ENCODE assay signal across 24 cellular contexts in genomic region chr12:86860804-86861203, GRCh38.
"Had no signal": no experiment of that assay in that cellular context is flagged by ENCODE, and none has a peak within 500 bp of the region (broad histone marks: within the 10 kb centered on the region; RNA-seq: fewer than 3 reads in every experiment).

No MANE protein-coding gene starts in this region.

- H3K27me3 ChIP-seq: dorsolateral prefrontal cortex, foreskin keratinocyte, gastroesophageal sphincter, heart left ventricle, hepatocyte had no signal

- H3K27ac ChIP-seq: coronary artery, dorsolateral prefrontal cortex, epithelial cell of prostate, foreskin keratinocyte, gastroesophageal sphincter, heart left ventricle, hepatocyte, left ventricle myocardium inferior, lower lobe of right lung had no signal

- FAIRE-seq: colon, islet of Langerhans, keratinocyte had no signal

- DNase-seq: dermis blood vessel endothelial cell; dorsolateral prefrontal cortex; effector CD4-positive, alpha-beta T cell; effector memory CD4-positive, alpha-beta T cell; erythroblast; foreskin keratinocyte; heart left ventricle; hypothalamus; immature natural killer cell; left cardiac atrium; left ventricle myocardium inferior; lower lobe of right lung; mesendoderm; midbrain; mucosa of descending colon; naive B cell had no signal

- ATAC-seq: esophagus mucosa, foreskin keratinocyte, gastroesophageal sphincter, heart left ventricle, left cardiac atrium, lower lobe of right lung, mucosa of descending colon had no signal

- H3K4me3 ChIP-seq: coronary artery, dorsolateral prefrontal cortex, gastroesophageal sphincter, heart left ventricle, hepatocyte, left ventricle myocardium inferior, lower lobe of right lung, mucosa of descending colon had no signal

- H3K4me1 ChIP-seq: foreskin keratinocyte, gastroesophageal sphincter, heart left ventricle, left ventricle myocardium inferior, lower lobe of right lung had no signal

- H3K9me3 ChIP-seq: gastroesophageal sphincter, heart left ventricle, left ventricle myocardium inferior, lower lobe of right lung, mucosa of descending colon had no signal

- H3K36me3 ChIP-seq: gastroesophageal sphincter, heart left ventricle, left ventricle myocardium inferior, lower lobe of right lung had no signal
